In genomic region chr1:56385314-56385713, GRCh38 we compare ENCODE assay signal across 31 cellular contexts.
"Had no signal": no experiment of that assay in that cellular context is flagged by ENCODE, and none has a peak within 500 bp of the region (broad histone marks: within the 10 kb centered on the region; RNA-seq: fewer than 3 reads in every experiment).

No MANE protein-coding gene starts in this region.

- H3K27me3 ChIP-seq: adrenal gland, ascending aorta, cardiac muscle cell, colonic mucosa, sigmoid colon, transverse colon, uterus had no signal

- ATAC-seq: activated CD4-positive, CD25-positive, alpha-beta regulatory T cell treated with anti-CD3 and anti-CD28 coated beads, Interleukin-2, amount 50 U/mL, for 24 hours; lower lobe of right lung; mucosa of descending colon had no signal

- H3K4me3 ChIP-seq: adrenal gland, ascending aorta, cardiac muscle cell, colonic mucosa, dorsolateral prefrontal cortex, lower lobe of right lung, mucosa of descending colon, sigmoid colon, smooth muscle cell, transverse colon, uterus had no signal

- H3K27me3 Mint-ChIP-seq: activated naive CD8-positive, alpha-beta T cell treated with anti-CD3 and anti-CD28 coated beads for 36 hours had no signal

- H3K4me1 Mint-ChIP-seq: activated naive CD8-positive, alpha-beta T cell treated with anti-CD3 and anti-CD28 coated beads for 36 hours; immature natural killer cell; nephron had no signal

- H3K27ac Mint-ChIP-seq: activated naive CD4-positive, alpha-beta T cell treated with anti-CD3 and anti-CD28 coated beads for 36 hours; activated naive CD8-positive, alpha-beta T cell treated with anti-CD3 and anti-CD28 coated beads for 36 hours; brain; immature natural killer cell; nephron; T-helper 1 cell treated with Interleukin-12 subunit alpha and Interleukin-12 subunit beta and Interleukin-4 antibody, amounts not matched to agents 30 μg/mL and 1 μg/mL, for 36 hours had no signal

- H3K4me3 Mint-ChIP-seq: activated naive CD4-positive, alpha-beta T cell treated with anti-CD3 and anti-CD28 coated beads for 36 hours; activated naive CD8-positive, alpha-beta T cell treated with anti-CD3 and anti-CD28 coated beads for 36 hours; brain; immature natural killer cell; nephron; T-helper 1 cell treated with Interleukin-12 subunit alpha and Interleukin-12 subunit beta and Interleukin-4 antibody, amounts not matched to agents 30 μg/mL and 1 μg/mL, for 36 hours had no signal

- DNase-seq: activated CD4-positive, alpha-beta T cell treated with anti-CD3 and anti-CD28 coated beads for 48 hours; activated CD4-positive, alpha-beta T cell treated with anti-CD3 and anti-CD28 coated beads, Interleukin-2, amount 50 U/mL, for 48 hours; activated CD8-positive, alpha-beta memory T cell treated with anti-CD3 and anti-CD28 coated beads for 24 hours; activated effector memory CD4-positive, alpha-beta T cell treated with Interleukin-2 at 50 U/mL for 16 hours; activated naive CD4-positive, alpha-beta T cell treated with anti-CD3 and anti-CD28 coated beads for 36 hours; activated naive CD8-positive, alpha-beta T cell treated with anti-CD3 and anti-CD28 coated beads for 36 hours; cerebellar nuclear complex; colonic mucosa; dorsolateral prefrontal cortex; effector memory CD4-positive, alpha-beta T cell; head of caudate nucleus; hypothalamus; immature natural killer cell; kidney; lower lobe of right lung; mucosa of descending colon; sigmoid colon; stimulated activated CD4-positive, alpha-beta T cell treated with anti-CD3 and anti-CD28 coated beads, Interleukin-2, amount 100 ng/mL, for 24 hours; stimulated activated naive CD4-positive, alpha-beta T cell; T1000; transverse colon; uterus; WERI-Rb-1 had no signal

- H3K36me3 Mint-ChIP-seq: activated naive CD8-positive, alpha-beta T cell treated with anti-CD3 and anti-CD28 coated beads for 36 hours; immature natural killer cell had no signal

- H3K36me3 ChIP-seq: adrenal gland, ascending aorta, cardiac muscle cell, colonic mucosa, lower lobe of right lung, sigmoid colon, transverse colon, uterus, WERI-Rb-1 had no signal

- H3K4me2 ChIP-seq: smooth muscle cell had no signal

- H3K9me3 ChIP-seq: adrenal gland, ascending aorta, colonic mucosa, lower lobe of right lung, mucosa of descending colon, sigmoid colon, transverse colon, uterus had no signal

- H3K4me1 ChIP-seq: ascending aorta, colonic mucosa, lower lobe of right lung, transverse colon, uterus had no signal

- H3K27ac ChIP-seq: adrenal gland, ascending aorta, cardiac muscle cell, colonic mucosa, dorsolateral prefrontal cortex, lower lobe of right lung, sigmoid colon, transverse colon, uterus, WERI-Rb-1 had no signal
